4 cellular contexts compared by ENCODE assay signal in the genomic region with DNA sequence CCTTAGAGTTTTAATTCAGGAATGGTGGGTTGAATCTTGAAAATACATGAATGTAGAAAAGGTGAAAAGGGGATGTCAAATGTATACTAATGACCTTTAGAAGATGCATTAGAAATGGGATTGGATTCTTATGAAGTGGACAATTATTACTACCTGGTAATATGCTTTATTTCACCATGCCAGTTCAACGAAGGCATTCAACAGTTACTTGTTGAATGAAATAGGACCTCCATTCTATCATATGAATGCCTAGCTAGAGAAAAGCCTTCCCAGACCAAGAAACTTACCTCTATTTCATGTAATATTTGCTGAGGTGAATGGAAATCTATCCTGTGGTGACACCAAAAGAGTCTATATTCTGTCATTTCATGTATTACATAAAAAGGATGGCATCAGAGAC. TPM values are rescaled to one million over a fixed set of nuclear protein-coding genes. Genes with fewer than 3 reads are reported as not detected.
"Had no signal": no experiment of that assay in that cellular context is flagged by ENCODE, and none has a peak within 500 bp of the region (broad histone marks: within the 10 kb centered on the region; RNA-seq: fewer than 3 reads in every experiment).

No MANE protein-coding gene starts in this region.

- DNase-seq: GDM1, GF-D8 had no signal

- H3K4me3 ChIP-seq: GM12878 had no signal

- ATAC-seq: GM12878 had no signal

RNA-seq across cellular contexts. Expression of gene SFRP2, which starts 34.6 kb away (rescaled TPM):
- total RNA-seq: G401 had no signal
